Comparison of ENCODE assay signal across 1 cellular context in the genomic region with DNA sequence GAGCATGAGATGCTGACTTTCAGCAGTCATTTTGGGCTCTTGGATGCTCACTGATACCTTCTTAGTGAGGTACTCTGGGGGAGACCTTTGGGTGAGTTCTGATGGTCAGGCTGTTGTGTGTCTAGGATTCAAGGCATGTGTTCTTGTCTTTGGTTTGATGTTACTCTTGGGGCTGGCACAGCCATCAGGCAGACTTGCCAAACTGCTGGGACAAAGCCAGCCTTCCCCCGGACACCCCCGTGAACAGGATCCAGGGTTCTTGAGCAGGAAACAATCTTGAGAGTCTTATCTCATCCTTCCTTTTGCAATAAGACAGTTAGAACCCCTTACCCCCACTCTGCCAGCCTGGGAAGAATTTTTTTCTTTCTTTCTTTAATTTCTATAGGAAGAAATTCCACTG.
TF ChIP-seq lines count a peak whose summit lies in the region.

No MANE protein-coding gene starts in this region.

TF ChIP-seq in IMR-90, 13 proteins besides CTCF, POLR2A, EP300 and RAD21 (continued from another document):
- TF ChIP-seq ELK1 (IDR thresholded peaks at IDR 0.05; ENCODE audit: borderline replicate concordance, low read depth, low read length): no peak
- no peak for TF ChIP-seq RFX5 (IDR thresholded peaks at IDR 0.05; ENCODE audit: low read depth, low read length)
- TF ChIP-seq CEBPB (IDR thresholded peaks at IDR 0.05; ENCODE audit: low read depth, low read length): no peak
- no peak for TF ChIP-seq MAFK (IDR thresholded peaks at IDR 0.05; ENCODE audit: low read depth, low read length)
- no peak for TF ChIP-seq SMC3 (IDR thresholded peaks at IDR 0.05; ENCODE audit: low read depth, low read length)
- TF ChIP-seq, protein P1, sequence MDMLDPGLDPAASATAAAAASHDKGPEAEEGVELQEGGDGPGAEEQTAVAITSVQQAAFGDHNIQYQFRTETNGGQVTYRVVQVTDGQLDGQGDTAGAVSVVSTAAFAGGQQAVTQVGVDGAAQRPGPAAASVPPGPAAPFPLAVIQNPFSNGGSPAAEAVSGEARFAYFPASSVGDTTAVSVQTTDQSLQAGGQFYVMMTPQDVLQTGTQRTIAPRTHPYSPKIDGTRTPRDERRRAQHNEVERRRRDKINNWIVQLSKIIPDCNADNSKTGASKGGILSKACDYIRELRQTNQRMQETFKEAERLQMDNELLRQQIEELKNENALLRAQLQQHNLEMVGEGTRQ (IDR thresholded peaks at IDR 0.05; ENCODE audit: low read depth, low read length): no peak
- no peak for TF ChIP-seq NFE2L2 (IDR thresholded peaks at IDR 0.05; ENCODE audit: low read depth, low read length)
